In the genomic region with DNA sequence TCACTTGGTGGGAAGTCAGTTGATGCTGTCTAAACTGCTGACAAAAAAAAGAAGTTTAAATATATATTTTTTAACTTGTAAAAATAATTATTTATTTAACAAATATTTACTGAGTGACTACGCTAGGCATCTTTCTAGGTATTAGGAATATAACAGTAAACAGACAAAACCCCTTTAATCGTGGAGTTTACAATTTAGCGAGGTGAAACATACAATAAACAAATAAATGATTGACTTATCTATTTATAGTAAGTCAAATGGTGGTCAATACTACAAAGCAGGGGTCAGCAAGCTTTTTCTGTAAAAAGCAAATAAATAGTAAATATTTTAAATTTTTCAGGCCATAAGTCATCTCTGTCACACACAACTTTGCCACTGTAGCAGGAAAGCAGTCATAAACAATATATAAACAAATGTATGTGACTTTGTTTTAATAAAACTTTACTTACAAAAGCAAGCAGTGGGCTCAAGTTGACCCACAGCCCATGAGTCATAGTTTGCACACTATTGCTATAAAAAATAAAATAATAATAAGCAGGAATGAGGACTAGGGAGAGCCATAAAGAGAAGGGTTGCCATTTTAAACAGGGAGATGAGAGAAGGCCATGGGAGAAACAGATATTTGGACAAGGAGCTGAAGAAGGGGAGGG, we compare ENCODE assay signal across 10 cellular contexts.
"Had no signal": no experiment of that assay in that cellular context is flagged by ENCODE, and none has a peak within 500 bp of the region (broad histone marks: within the 10 kb centered on the region; RNA-seq: fewer than 3 reads in every experiment).

No MANE protein-coding gene starts in this region.

- H3K27ac ChIP-seq: HL-60, KMS-11 had no signal

- H3K9ac ChIP-seq: KMS-11 had no signal

- DNase-seq: H9, HCEC 1CT, Karpas-422, KBM-7 had no signal

- H3K4me3 ChIP-seq: GM23338 had no signal

- ATAC-seq: GM23338 had no signal

- H3K4me3 Mint-ChIP-seq: GM23338, H9, IgD-negative memory B cell had no signal

- H3K27ac Mint-ChIP-seq: GM23338, H9, IgD-negative memory B cell had no signal

- H3K4me2 ChIP-seq: GM23338, KMS-11 had no signal

- H3K9me3 Mint-ChIP-seq: GM23338, IgD-negative memory B cell had no signal

- H2AFZ ChIP-seq: GM23338 had no signal

- FAIRE-seq: H1, H54 had no signal
